In genomic region chr4:71217688-71218087, GRCh38 we compare ENCODE assay signal across 19 cellular contexts.
A peak's percentile ranks its signal among the peaks of the same experiment; 100 is the strongest.
DNase-seq lines count a peak whose midpoint lies in the region; ATAC-seq and TF ChIP-seq lines count a peak whose summit lies in the region.
"Had no signal": no experiment of that assay in that cellular context is flagged by ENCODE, and none has a peak within 500 bp of the region (broad histone marks: within the 10 kb centered on the region; RNA-seq: fewer than 3 reads in every experiment).

No MANE protein-coding gene starts in this region.

- H3K4me3 Mint-ChIP-seq in stimulated activated effector memory CD8-positive, alpha-beta T cell treated with anti-CD3 and anti-CD28 coated beads, Interleukin-12 subunit alpha, Interleukin-12 subunit beta, amount 100 ng/mL, for 72 hours: no peak overlapping the region
- H3K4me3 Mint-ChIP-seq in H9: no peak overlapping the region
- H3K4me3 Mint-ChIP-seq: CD4-positive, CD25-positive, alpha-beta regulatory T cell had no signal

- H3K27me3 ChIP-seq in PC-3 (ENCODE audit: low read length) (no peaks in the 10 kb centered on the region), H9 (ENCODE audit: insufficient read depth, low read length) (no peaks in the 10 kb centered on the region)
- H3K27me3 ChIP-seq: SJCRH30 had no signal

- H4K5ac ChIP-seq in H9 (ENCODE audit: insufficient read length, low read depth, low read length): no peak overlapping the region

- no peak overlapping the region for H2AK5ac ChIP-seq in H9 (ENCODE audit: insufficient read length, low read length)

- no peak overlapping the region for H2BK120ac ChIP-seq in H9 (ENCODE audit: low read depth, low read length, poor library complexity, severe bottlenecking)

- DNase-seq in left ventricle myocardium superior (no peak), Right ventricle myocardium inferior (ENCODE audit: missing footprints) (no peak), PC-3 (no peak), medulla oblongata (ENCODE audit: extremely low spot score) (peak; percentile 28), H9 (no peak), Ammon's horn (ENCODE audit: low spot score) (no peak), islet precursor cell (no peak)
- no peak for DNase-seq in stimulated activated effector memory CD8-positive, alpha-beta T cell treated with anti-CD3 and anti-CD28 coated beads, Interleukin-12 subunit alpha, Interleukin-12 subunit beta, amount 100 ng/mL, for 72 hours (ENCODE audit: low spot score in 2 of 2)
- DNase-seq: Calu3; CD4-positive, CD25-positive, alpha-beta regulatory T cell; DMS79 treated with DMSO at 0.1 percent for 48 hours; GDM1; GOT3; KG1; NCI-H1105 treated with DMSO at 0.1 percent for 48 hours; NCI-H187 treated with DMSO at 0.1 percent for 48 hours; NCI-H446; NCI-H748 treated with DMSO at 0.1 percent for 48 hours; SJCRH30 had no signal

- no peak overlapping the region for H3K27ac ChIP-seq in PC-3 (ENCODE audit: low read length)
- no peak overlapping the region for H3K27ac ChIP-seq in H9 (ENCODE audit: insufficient read length, low read depth, low read length)
- H3K27ac ChIP-seq: SJCRH30 had no signal

- H2BK5ac ChIP-seq in H9 (ENCODE audit: insufficient read length, low read length): no peak overlapping the region

- H3K9me2 ChIP-seq in PC-3 (replicated peaks; ENCODE audit: low read length): no peaks in the 10 kb centered on the region

- ATAC-seq in left ventricle myocardium superior: peak; percentile 30
- no peak for ATAC-seq in Right ventricle myocardium inferior
- peak; percentile 43 for ATAC-seq in PC-3
- ATAC-seq in stimulated activated effector memory CD8-positive, alpha-beta T cell treated with anti-CD3 and anti-CD28 coated beads, Interleukin-12 subunit alpha, Interleukin-12 subunit beta, amount 100 ng/mL, for 72 hours: no peak

- H3K23me2 ChIP-seq in H9 (ENCODE audit: insufficient read length, low read depth, low read length, poor library complexity, severe bottlenecking): no peaks in the 10 kb centered on the region

- H3K79me2 ChIP-seq in PC-3 (ENCODE audit: low read length) (no peaks in the 10 kb centered on the region), H9 (ENCODE audit: insufficient read depth, low read length) (no peaks in the 10 kb centered on the region)

- H3K56ac ChIP-seq in H9 (ENCODE audit: insufficient read length, low read depth, low read length): no peak overlapping the region

- BruUV-seq in PC-3 (replicated peaks; lab: Mats Ljungman, UMichigan): no TSS peak

- H2AFZ ChIP-seq in PC-3 (ENCODE audit: low read length) (no peak overlapping the region), H9 (ENCODE audit: low read length) (no peak overlapping the region)

- H2BK15ac ChIP-seq in H9 (ENCODE audit: low read depth, low read length): no peak overlapping the region

- H3K27ac Mint-ChIP-seq in stimulated activated effector memory CD8-positive, alpha-beta T cell treated with anti-CD3 and anti-CD28 coated beads, Interleukin-12 subunit alpha, Interleukin-12 subunit beta, amount 100 ng/mL, for 72 hours: peak overlapping the region; percentile 53
- no peak overlapping the region for H3K27ac Mint-ChIP-seq in H9
- H3K27ac Mint-ChIP-seq: CD4-positive, CD25-positive, alpha-beta regulatory T cell had no signal

- H3K9ac ChIP-seq in PC-3 (ENCODE audit: low read length): no peak overlapping the region
- no peak overlapping the region for H3K9ac ChIP-seq in H9 (ENCODE audit: extremely low read depth, insufficient read length, low read length)

- H4K20me1 ChIP-seq in PC-3 (ENCODE audit: low read length) (no peaks in the 10 kb centered on the region), H9 (ENCODE audit: control insufficient read depth, insufficient read depth, insufficient read length) (no peaks in the 10 kb centered on the region)

- H3K4me1 ChIP-seq in PC-3 (ENCODE audit: insufficient read depth, low read length) (no peaks in the 10 kb centered on the region), H9 (ENCODE audit: insufficient read depth, low read length) (no peaks in the 10 kb centered on the region)
- H3K4me1 ChIP-seq: SJCRH30 had no signal

- H3K23ac ChIP-seq in H9 (ENCODE audit: insufficient read length, low read depth, low read length): no peak overlapping the region

- H2BK20ac ChIP-seq in H9 (ENCODE audit: low read depth, low read length, poor library complexity, severe bottlenecking): no peak overlapping the region

- H3K9me3 ChIP-seq in PC-3 (ENCODE audit: low read length) (no peaks in the 10 kb centered on the region), H9 (ENCODE audit: control insufficient read depth, low read depth, low read length) (no peaks in the 10 kb centered on the region)
- H3K9me3 ChIP-seq: SJCRH30 had no signal

- H4K8ac ChIP-seq in H9 (replicated peaks; ENCODE audit: insufficient read length, low read depth, low read length): no peak overlapping the region

- no peak overlapping the region for H3K14ac ChIP-seq in H9 (ENCODE audit: insufficient read depth, low read length)

- H3K4me3 ChIP-seq in PC-3 (ENCODE audit: low read length): no peak overlapping the region
- H3K4me3 ChIP-seq: SJCRH30 had no signal

- no peaks in the 10 kb centered on the region for H3K36me3 ChIP-seq in PC-3 (ENCODE audit: low read depth, low read length)
- H3K36me3 ChIP-seq: SJCRH30 had no signal

- TF ChIP-seq CTCF in PC-3 (conservative IDR thresholded peaks at IDR 0.05; ENCODE audit: low read depth, low read length) (no peak), H9 (conservative IDR thresholded peaks at IDR 0.05) (no peak)

- no peak overlapping the region for H3K4ac ChIP-seq in H9 (ENCODE audit: low read depth, low read length)

- no peaks in the 10 kb centered on the region for H3K4me1 Mint-ChIP-seq in stimulated activated effector memory CD8-positive, alpha-beta T cell treated with anti-CD3 and anti-CD28 coated beads, Interleukin-12 subunit alpha, Interleukin-12 subunit beta, amount 100 ng/mL, for 72 hours
- H3K4me1 Mint-ChIP-seq in H9: no peaks in the 10 kb centered on the region
- H3K4me1 Mint-ChIP-seq: CD4-positive, CD25-positive, alpha-beta regulatory T cell had no signal

- no peak overlapping the region for H2BK12ac ChIP-seq in H9 (ENCODE audit: insufficient read length, low read depth, low read length)

- CTCF ChIA-PET in PC-3 (lab: Charles Lee): no interaction called here

- no peak overlapping the region for H3T11ph ChIP-seq in H9 (ENCODE audit: low read length)

- H3K79me1 ChIP-seq in H9 (ENCODE audit: insufficient read depth, low read depth, low read length, poor library complexity, severe bottlenecking): no peaks in the 10 kb centered on the region

- no peak overlapping the region for H4K91ac ChIP-seq in H9 (ENCODE audit: insufficient read length, low read depth, low read length)

- H3K36me3 Mint-ChIP-seq in stimulated activated effector memory CD8-positive, alpha-beta T cell treated with anti-CD3 and anti-CD28 coated beads, Interleukin-12 subunit alpha, Interleukin-12 subunit beta, amount 100 ng/mL, for 72 hours: no peaks in the 10 kb centered on the region
- H3K36me3 Mint-ChIP-seq in H9 (ENCODE audit: insufficient read depth in 1 of 3, low read depth in 3 of 3): no peaks in the 10 kb centered on the region
- H3K36me3 Mint-ChIP-seq: CD4-positive, CD25-positive, alpha-beta regulatory T cell had no signal

- no peaks in the 10 kb centered on the region for H3K9me3 Mint-ChIP-seq in stimulated activated effector memory CD8-positive, alpha-beta T cell treated with anti-CD3 and anti-CD28 coated beads, Interleukin-12 subunit alpha, Interleukin-12 subunit beta, amount 100 ng/mL, for 72 hours
- peaks cover 0 to 3% of the 10 kb centered on the region in 2 experiments; a peak in 1 of 5 replicates for H3K9me3 Mint-ChIP-seq in H9

- H3K4me2 ChIP-seq in PC-3 (ENCODE audit: low read length) (no peak overlapping the region), H9 (ENCODE audit: insufficient read depth, insufficient read length, low read length) (no peak overlapping the region)

- intact Hi-C loops in left ventricle myocardium superior (cut with micrococcal nuclease): no loop called here
- intact Hi-C loops in Right ventricle myocardium inferior (cut with DNase I): no loop called here
- intact Hi-C loops in PC-3 (cut with micrococcal nuclease): no loop called here

- POLR2A ChIA-PET in PC-3 (lab: Charles Lee; ENCODE audit: unreplicated experiment): no interaction called here

- no peaks in the 10 kb centered on the region for H3K27me3 Mint-ChIP-seq in H9 (ENCODE audit: low read depth)
- H3K27me3 Mint-ChIP-seq: CD4-positive, CD25-positive, alpha-beta regulatory T cell had no signal

- no peaks in the 10 kb centered on the region for H3F3A ChIP-seq in PC-3 (ENCODE audit: low read length, unreplicated experiment)

- no peak overlapping the region for H3K18ac ChIP-seq in H9 (ENCODE audit: insufficient read length, low read depth, low read length)

Comparison
In these comparisons a context has a peak if more than half of its experiments do, and no peak if none do; other contexts are left out.
1. ATAC-seq: peak in left ventricle myocardium superior (single experiment) and PC-3 (single experiment); none in Right ventricle myocardium inferior (single experiment) and stimulated activated effector memory CD8-positive, alpha-beta T cell treated with anti-CD3 and anti-CD28 coated beads, Interleukin-12 subunit alpha, Interleukin-12 subunit beta, amount 100 ng/mL, for 72 hours (single experiment).